In genomic region chr7:82054544-82054943, GRCh38 we compare ENCODE assay signal across 26 cellular contexts.
"Had no signal": no experiment of that assay in that cellular context is flagged by ENCODE, and none has a peak within 500 bp of the region (broad histone marks: within the 10 kb centered on the region; RNA-seq: fewer than 3 reads in every experiment).

No MANE protein-coding gene starts in this region.

- H3K4me3 ChIP-seq: coronary artery, esophagus squamous epithelium, gastrocnemius medialis, heart right ventricle, left lung, lower lobe of right lung, mucosa of descending colon had no signal

- H3K27ac ChIP-seq: coronary artery, epithelial cell of prostate, esophagus squamous epithelium, gastrocnemius medialis, heart right ventricle, left lung, lower lobe of right lung had no signal

- H3K4me1 ChIP-seq: gastrocnemius medialis, left lung, lower lobe of right lung had no signal

- H3K9me3 ChIP-seq: esophagus squamous epithelium, gastrocnemius medialis, heart right ventricle, left lung, lower lobe of right lung, mucosa of descending colon had no signal

- FAIRE-seq: endometrium, islet of Langerhans, keratinocyte had no signal

- H3K36me3 ChIP-seq: esophagus squamous epithelium, gastrocnemius medialis, left lung, lower lobe of right lung had no signal

- DNase-seq: effector CD8-positive, alpha-beta T cell; effector memory CD8-positive, alpha-beta T cell; endodermal cell; erythroblast; esophagus squamous epithelium; foreskin fibroblast; foreskin melanocyte; gastrocnemius medialis; glutamatergic neuron; head of caudate nucleus; heart right ventricle; hippocampal formation; left cardiac atrium; left lung; left ventricle myocardium superior; lower lobe of right lung; mesenchymal stem cell; mucosa of descending colon; naive B cell; naive thymus-derived CD8-positive, alpha-beta T cell had no signal

- ATAC-seq: effector memory CD8-positive, alpha-beta T cell; esophagus mucosa; gastrocnemius medialis; heart right ventricle; left cardiac atrium; left lung; left ventricle myocardium superior; lower lobe of right lung; mucosa of descending colon; naive thymus-derived CD8-positive, alpha-beta T cell had no signal

- H3K27me3 ChIP-seq: esophagus squamous epithelium, gastrocnemius medialis, heart right ventricle, left lung had no signal
